Comparison of ENCODE assay signal across 8 cellular contexts in genomic region chr3:16509721-16510619, GRCh38. TPM values are rescaled to one million over a fixed set of nuclear protein-coding genes. Genes with fewer than 3 reads are reported as not detected.
DNase-seq lines count a peak whose midpoint lies in the region; ATAC-seq and TF ChIP-seq lines count a peak whose summit lies in the region.

No MANE protein-coding gene starts in this region.

- no peaks in the 10 kb centered on the region for H3K9me3 ChIP-seq in suprapubic skin

- peaks cover 31% of the 10 kb centered on the region for H3K4me1 ChIP-seq in suprapubic skin

- H3K4me1 Mint-ChIP-seq in activated naive CD4-positive, alpha-beta T cell treated with anti-CD3 and anti-CD28 coated beads, Interleukin-2, amount 10 ng/mL, durations not matched to agents 7 days and 5 days: peaks cover 62% of the 10 kb centered on the region
- peaks cover 58% of the 10 kb centered on the region for H3K4me1 Mint-ChIP-seq in activated naive CD8-positive, alpha-beta T cell treated with anti-CD3 and anti-CD28 coated beads, Interleukin-2, amount 10 ng/mL, durations not matched to agents 7 days and 5 days

- POLR2A ChIA-PET in activated naive CD8-positive, alpha-beta T cell treated with anti-CD3 and anti-CD28 coated beads, Interleukin-2, amount 10 ng/mL, durations not matched to agents 7 days and 5 days (lab: Charles Lee): interaction anchor here (0.6 to 3.1 kb wide), 2 partner anchors 242 to 245 kb away, joined by 3 to 14 read pairs; partner anchors contain the start of genes DPH3 and OXNAD1

- peaks cover 50% of the 10 kb centered on the region for H3K36me3 Mint-ChIP-seq in activated naive CD4-positive, alpha-beta T cell treated with anti-CD3 and anti-CD28 coated beads, Interleukin-2, amount 10 ng/mL, durations not matched to agents 7 days and 5 days
- peaks cover 34% of the 10 kb centered on the region for H3K36me3 Mint-ChIP-seq in activated naive CD8-positive, alpha-beta T cell treated with anti-CD3 and anti-CD28 coated beads, Interleukin-2, amount 10 ng/mL, durations not matched to agents 7 days and 5 days

- H3K27me3 Mint-ChIP-seq in activated naive CD4-positive, alpha-beta T cell treated with anti-CD3 and anti-CD28 coated beads, Interleukin-2, amount 10 ng/mL, durations not matched to agents 7 days and 5 days: no peaks in the 10 kb centered on the region
- no peaks in the 10 kb centered on the region for H3K27me3 Mint-ChIP-seq in activated naive CD8-positive, alpha-beta T cell treated with anti-CD3 and anti-CD28 coated beads, Interleukin-2, amount 10 ng/mL, durations not matched to agents 7 days and 5 days

- no peak for TF ChIP-seq CTCF in suprapubic skin (IDR thresholded peaks at IDR 0.05)

- no peak for DNase-seq in activated naive CD4-positive, alpha-beta T cell treated with anti-CD3 and anti-CD28 coated beads, Interleukin-2, amount 10 ng/mL, durations not matched to agents 7 days and 5 days
- DNase-seq in activated naive CD4-positive, alpha-beta T cell treated with anti-CD3 and anti-CD28 coated beads, Interleukin-2, amount 50 U/mL, for 16 hours: no peak
- DNase-seq in activated naive CD8-positive, alpha-beta T cell treated with anti-CD3 and anti-CD28 coated beads, Interleukin-2, amount 10 ng/mL, durations not matched to agents 7 days and 5 days: no peak
- DNase-seq in suprapubic skin (ENCODE audit: low spot score in 2 of 2) (no peak), NCI-H1417 (lab: John Stamatoyannopoulos, UW) (no peak), AML-193 (lab: John Stamatoyannopoulos, UW) (no peak), cerebellar nuclear complex (lab: John Stamatoyannopoulos, UW) (no peak)

- 66% methylated on average over 9 of the region's 10 CpGs for WGBS in suprapubic skin

- peak overlapping the region; percentile 34 for H3K27ac ChIP-seq in suprapubic skin

- no peaks in the 10 kb centered on the region for H3K9me3 Mint-ChIP-seq in activated naive CD4-positive, alpha-beta T cell treated with anti-CD3 and anti-CD28 coated beads, Interleukin-2, amount 10 ng/mL, durations not matched to agents 7 days and 5 days
- H3K9me3 Mint-ChIP-seq in activated naive CD8-positive, alpha-beta T cell treated with anti-CD3 and anti-CD28 coated beads, Interleukin-2, amount 10 ng/mL, durations not matched to agents 7 days and 5 days: no peaks in the 10 kb centered on the region

- ATAC-seq in HG02938 (IDR thresholded peaks at IDR 0.05; ENCODE audit: unreplicated experiment): peak; percentile 22
- no peak for ATAC-seq in activated naive CD8-positive, alpha-beta T cell treated with anti-CD3 and anti-CD28 coated beads, Interleukin-2, amount 10 ng/mL, durations not matched to agents 7 days and 5 days (ENCODE audit: low read depth)

- no peak for TF ChIP-seq EP300 in suprapubic skin (IDR thresholded peaks at IDR 0.05)

- peak overlapping the region; percentile 89 for H3K4me3 Mint-ChIP-seq in activated naive CD4-positive, alpha-beta T cell treated with anti-CD3 and anti-CD28 coated beads, Interleukin-2, amount 10 ng/mL, durations not matched to agents 7 days and 5 days
- H3K4me3 Mint-ChIP-seq in activated naive CD8-positive, alpha-beta T cell treated with anti-CD3 and anti-CD28 coated beads, Interleukin-2, amount 10 ng/mL, durations not matched to agents 7 days and 5 days: peak overlapping the region; percentile 79

- H3K27ac Mint-ChIP-seq in activated naive CD4-positive, alpha-beta T cell treated with anti-CD3 and anti-CD28 coated beads, Interleukin-2, amount 10 ng/mL, durations not matched to agents 7 days and 5 days: peak overlapping the region; percentile 97
- H3K27ac Mint-ChIP-seq in activated naive CD8-positive, alpha-beta T cell treated with anti-CD3 and anti-CD28 coated beads, Interleukin-2, amount 10 ng/mL, durations not matched to agents 7 days and 5 days: peak overlapping the region; percentile 84

- no peaks in the 10 kb centered on the region for H3K36me3 ChIP-seq in suprapubic skin

- H3K27me3 ChIP-seq in suprapubic skin: no peaks in the 10 kb centered on the region

- H3K4me3 ChIP-seq in suprapubic skin: no peak overlapping the region

- TF ChIP-seq POLR2A in suprapubic skin (IDR thresholded peaks at IDR 0.05): no peak

- CTCF ChIA-PET in activated naive CD4-positive, alpha-beta T cell treated with anti-CD3 and anti-CD28 coated beads, Interleukin-2, amount 10 ng/mL, durations not matched to agents 7 days and 5 days (lab: Charles Lee): no interaction called here

RNA-seq across cellular contexts. Expression of gene RFTN1, which starts 3.5 kb away (rescaled TPM):
- 10 to 100 TPM; 64.4 to 66.7 TPM for total RNA-seq in activated naive CD8-positive, alpha-beta T cell treated with anti-CD3 and anti-CD28 coated beads, Interleukin-2, amount 10 ng/mL, durations not matched to agents 7 days and 5 days
- 10 to 100 TPM; 10.3 to 26.9 (median 22.3) TPM for total RNA-seq in suprapubic skin
